14 cellular contexts compared by ENCODE assay signal in the genomic region with DNA sequence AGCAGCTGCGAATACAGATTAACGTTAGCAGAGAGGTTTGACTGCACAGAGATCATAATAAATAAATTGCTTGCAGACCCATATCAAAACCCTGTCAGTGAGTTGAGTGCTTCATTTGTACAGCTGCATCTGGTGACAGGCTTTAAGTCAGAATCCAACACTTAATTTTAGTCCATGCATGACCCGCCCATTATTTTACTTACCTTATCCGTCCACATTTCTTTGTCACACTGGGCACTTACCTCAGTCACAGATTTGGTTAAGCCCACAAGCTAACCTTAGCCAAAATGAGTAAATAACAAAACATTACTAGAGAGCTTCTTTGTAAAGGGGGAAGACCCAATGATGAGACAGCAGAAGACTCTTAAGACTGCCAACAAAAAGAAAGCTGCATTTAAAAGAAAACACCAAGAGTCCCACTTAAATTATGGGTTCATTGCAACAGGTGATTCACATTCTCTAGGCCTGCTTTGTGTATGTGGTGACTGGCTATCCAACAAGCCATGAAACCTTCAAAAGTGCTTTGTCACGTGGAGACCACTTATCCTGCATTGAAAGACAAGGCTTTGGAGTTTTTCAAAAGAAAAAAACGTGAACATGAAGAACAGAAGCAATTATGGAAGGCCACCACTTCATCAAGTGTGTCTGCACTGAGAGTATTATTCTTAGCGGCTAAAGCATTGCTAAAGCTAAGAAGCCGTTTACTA. TPM values are rescaled to one million over a fixed set of nuclear protein-coding genes. Genes with fewer than 3 reads are reported as not detected.
A peak's percentile ranks its signal among the peaks of the same experiment; 100 is the strongest.
DNase-seq lines count a peak whose midpoint lies in the region; ATAC-seq and TF ChIP-seq lines count a peak whose summit lies in the region.
"Had no signal": no experiment of that assay in that cellular context is flagged by ENCODE, and none has a peak within 500 bp of the region (broad histone marks: within the 10 kb centered on the region; RNA-seq: fewer than 3 reads in every experiment).

No MANE protein-coding gene starts in this region.

- H3K27ac ChIP-seq in tibial nerve, result no peak overlapping the region
- H3K27ac ChIP-seq: left lung had no signal

- H3K36me3 ChIP-seq in tibial nerve, result peaks cover 0 to 3% (median 0%) of the 10 kb centered on the region in 3 donors
- H3K36me3 ChIP-seq: left lung had no signal

- in situ Hi-C loops in GM13977 (cut with MboI; ENCODE audit: low pct_unique_long_range_greater_than_20kb, low sequenced_read_pairs, unreplicated experiment), result no loop called here

- peaks cover 40% of the 10 kb centered on the region for H3K4me1 Mint-ChIP-seq in activated T-helper 17 cell treated with anti-CD3 and anti-CD28 coated beads, Interleukin-2, amount 50 U/mL, for 72 hours

- H3K27ac Mint-ChIP-seq in activated T-helper 17 cell treated with anti-CD3 and anti-CD28 coated beads, Interleukin-2, amount 50 U/mL, for 72 hours, result peak overlapping the region; percentile 96

- H3K27me3 Mint-ChIP-seq in activated T-helper 17 cell treated with anti-CD3 and anti-CD28 coated beads, Interleukin-2, amount 50 U/mL, for 72 hours, result no peaks in the 10 kb centered on the region

- no peak overlapping the region for H3K4me3 ChIP-seq in tibial nerve
- H3K4me3 ChIP-seq: left lung had no signal

- ATAC-seq in activated T-helper 17 cell treated with anti-CD3 and anti-CD28 coated beads, Interleukin-2, amount 50 U/mL, for 72 hours (replicated peaks), result peak; percentile 55
- ATAC-seq: CD8-positive, alpha-beta T cell; left lung had no signal

- peaks cover 40% of the 10 kb centered on the region for H3K36me3 Mint-ChIP-seq in activated T-helper 17 cell treated with anti-CD3 and anti-CD28 coated beads, Interleukin-2, amount 50 U/mL, for 72 hours (ENCODE audit: low read depth)

- no peaks in the 10 kb centered on the region for H3K4me1 ChIP-seq in tibial nerve

- 86 to 89% methylated on average over 8 of the region's 8 CpGs for WGBS in tibial nerve, 2 donors

- no peaks in the 10 kb centered on the region for H3K9me3 Mint-ChIP-seq in activated T-helper 17 cell treated with anti-CD3 and anti-CD28 coated beads, Interleukin-2, amount 50 U/mL, for 72 hours

- no peak for TF ChIP-seq EP300 in tibial nerve (IDR thresholded peaks at IDR 0.05)

- H3K4me3 Mint-ChIP-seq in activated T-helper 17 cell treated with anti-CD3 and anti-CD28 coated beads, Interleukin-2, amount 50 U/mL, for 72 hours, result peak overlapping the region; percentile 80
- H3K4me3 Mint-ChIP-seq: CD8-positive, alpha-beta T cell had no signal

- TF ChIP-seq CTCF in tibial nerve (IDR thresholded peaks at IDR 0.05) (no peak), GM13977 (IDR thresholded peaks at IDR 0.05; ENCODE audit: extremely low read depth, insufficient read depth, missing control alignments) (no peak)

- H3K27me3 ChIP-seq in tibial nerve, result no peaks in the 10 kb centered on the region
- H3K27me3 ChIP-seq: left lung had no signal

- no peak for TF ChIP-seq POLR2A in tibial nerve (IDR thresholded peaks at IDR 0.05)

- DNase-seq in NCI-H1092 treated with DMSO at 0.1 percent for 48 hours (lab: John Stamatoyannopoulos, UW) (peak; percentile 50), NCI-H1092 (lab: John Stamatoyannopoulos, UW) (no peak), DMS79 treated with DMSO at 0.1 percent for 48 hours (lab: John Stamatoyannopoulos, UW) (peak; percentile 91), NCI-H345 (lab: John Stamatoyannopoulos, UW) (peak; percentile 81), NCI-H128 (lab: John Stamatoyannopoulos, UW; ENCODE audit: unreplicated experiment) (no peak), tibial nerve (ENCODE audit: low spot score in 2 of 2) (no peak), GM13977 (ENCODE audit: low spot score) (no peak)
- DNase-seq: 8988T; activated T-cell treated with anti-CD3 and anti-CD28 coated beads for 4 hours; CD8-positive, alpha-beta T cell; foreskin melanocyte; left lung; NCI-H446 treated with DMSO at 0.1 percent for 48 hours had no signal

- H3K9me3 ChIP-seq in tibial nerve, result peaks cover 0 to 9% (median 1%) of the 10 kb centered on the region in 4 donors

RNA-seq across cellular contexts. Expression of gene PHTF2, which starts 32.2 kb away (rescaled TPM):
- total RNA-seq in activated T-helper 17 cell treated with anti-CD3 and anti-CD28 coated beads, Interleukin-2, amount 50 U/mL, for 72 hours, result 100 to 1,000 TPM in 1 of 2 donors, 10 to 100 TPM in 1; 66.1 to 123 TPM
- total RNA-seq in tibial nerve, result 10 to 100 TPM; 12.6 to 16.5 (median 14.7) TPM

RNA-seq across cellular contexts. Expression of gene TMEM60, which starts 32.6 kb away (rescaled TPM):
- 10 to 100 TPM; 12.1 to 13.2 TPM for total RNA-seq in activated T-helper 17 cell treated with anti-CD3 and anti-CD28 coated beads, Interleukin-2, amount 50 U/mL, for 72 hours
- total RNA-seq in tibial nerve, result 10 to 100 TPM in 3 of 4 donors, 1 to 10 TPM in 1; 7.8 to 17.4 (median 11.7) TPM

Comparison
In these comparisons a context has a peak if more than half of its experiments do, and no peak if none do; other contexts are left out.
1. DNase-seq: peak in NCI-H1092 treated with DMSO at 0.1 percent for 48 hours (single experiment), DMS79 treated with DMSO at 0.1 percent for 48 hours (single experiment) and NCI-H345 (single experiment); none in NCI-H1092 (single experiment), NCI-H128 (single experiment), tibial nerve (0 of 2) and GM13977 (single experiment).